ENCODE assay signal across 24 cellular contexts in the genomic region with DNA sequence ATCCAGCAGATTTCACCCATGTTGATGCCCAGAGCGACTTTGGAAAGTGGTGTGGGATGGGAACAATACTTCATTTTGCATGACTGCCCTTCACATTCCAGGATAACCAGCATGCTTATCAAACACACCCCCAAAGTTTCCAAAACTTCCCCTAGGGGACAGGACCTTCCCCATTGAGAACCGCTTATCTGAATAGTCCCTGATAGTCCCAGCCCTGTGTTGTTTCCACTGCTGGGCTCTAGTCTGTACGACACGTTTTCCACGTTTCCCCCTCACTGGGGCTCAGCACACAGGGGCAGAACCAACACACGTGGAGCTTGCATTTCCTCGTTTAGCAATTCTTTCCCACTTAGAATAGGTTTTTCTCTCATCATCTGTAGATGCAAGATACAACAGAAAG.
"Had no signal": no experiment of that assay in that cellular context is flagged by ENCODE, and none has a peak within 500 bp of the region (broad histone marks: within the 10 kb centered on the region; RNA-seq: fewer than 3 reads in every experiment).

No MANE protein-coding gene starts in this region.

- H3K4me3 ChIP-seq: coronary artery, esophagus muscularis mucosa, gastroesophageal sphincter, prostate gland, right atrium auricular region, sigmoid colon, thoracic aorta, tibial nerve, upper lobe of left lung had no signal

- H3K36me3 ChIP-seq: prostate gland had no signal

- H3K4me1 Mint-ChIP-seq: immature natural killer cell had no signal

- ATAC-seq: foreskin keratinocyte; gastroesophageal sphincter; naive thymus-derived CD8-positive, alpha-beta T cell had no signal

- H3K36me3 Mint-ChIP-seq: immature natural killer cell; naive thymus-derived CD8-positive, alpha-beta T cell had no signal

- H3K9me3 Mint-ChIP-seq: immature natural killer cell; stimulated activated naive CD8-positive, alpha-beta T cell treated with anti-CD3 and anti-CD28 coated beads, Interleukin-15, Interleukin-2, amounts not matched to agents 100 ng/mL and 50 ng/mL, for 24 hours had no signal

- H3K4me1 ChIP-seq: esophagus muscularis mucosa, gastroesophageal sphincter, prostate gland, sigmoid colon, tibial nerve, upper lobe of left lung had no signal

- H3K27ac Mint-ChIP-seq: immature natural killer cell; nephron progenitor cell; stimulated activated naive CD8-positive, alpha-beta T cell treated with anti-CD3 and anti-CD28 coated beads, Interleukin-15, Interleukin-2, amounts not matched to agents 100 ng/mL and 50 ng/mL, for 24 hours had no signal

- H3K27ac ChIP-seq: coronary artery, esophagus muscularis mucosa, foreskin keratinocyte, gastroesophageal sphincter, prostate gland, right atrium auricular region, sigmoid colon, thoracic aorta, tibial nerve, upper lobe of left lung had no signal

- DNase-seq: dermis blood vessel endothelial cell; effector memory CD4-positive, alpha-beta T cell; foreskin keratinocyte; hypothalamus; immature natural killer cell; islet precursor cell; kidney glomerular epithelial cell; mesendoderm; midbrain; naive thymus-derived CD8-positive, alpha-beta T cell; nephron progenitor cell; nucleus accumbens; sigmoid colon; stimulated activated CD4-positive, alpha-beta T cell treated with anti-CD3 and anti-CD28 coated beads, Interleukin-4, amount 100 ng/mL, for 4 hours; stimulated activated naive B cell treated with anti-CD40 and anti-IgM and Interleukin-4, amounts not matched to agents 10 μg/mL and 1 μg/mL and 100 μg/mL, for 72 hours; upper lobe of left lung had no signal

- H3K9me3 ChIP-seq: esophagus muscularis mucosa, gastroesophageal sphincter, prostate gland, right atrium auricular region, sigmoid colon, thoracic aorta, tibial nerve, upper lobe of left lung had no signal

- H3K4me3 Mint-ChIP-seq: immature natural killer cell; nephron progenitor cell; stimulated activated naive CD8-positive, alpha-beta T cell treated with anti-CD3 and anti-CD28 coated beads, Interleukin-15, Interleukin-2, amounts not matched to agents 100 ng/mL and 50 ng/mL, for 24 hours had no signal

- H3K27me3 ChIP-seq: esophagus muscularis mucosa, foreskin keratinocyte, gastroesophageal sphincter, right atrium auricular region, sigmoid colon, tibial nerve, upper lobe of left lung had no signal
